ENCODE assay signal across 9 cellular contexts in the genomic region with DNA sequence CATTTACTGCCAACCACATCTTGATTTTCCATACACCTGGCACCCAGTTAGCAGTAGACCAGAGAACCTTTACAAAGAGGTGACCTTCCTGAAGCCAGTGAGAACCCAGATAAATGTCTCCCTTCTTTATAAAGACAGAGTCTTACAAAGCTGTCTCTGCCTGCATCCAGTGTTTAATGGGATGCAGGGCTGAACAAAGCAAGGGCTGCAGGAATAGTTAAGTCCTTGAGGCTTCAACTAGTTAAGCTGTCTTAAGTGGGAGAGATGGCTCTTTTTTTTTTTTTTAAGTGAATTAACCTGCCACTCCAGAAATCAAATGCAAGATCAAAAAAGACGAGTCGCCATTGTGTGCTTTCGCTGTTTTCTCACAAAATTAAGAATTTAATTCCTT. TPM values are rescaled to one million over a fixed set of nuclear protein-coding genes. Genes with fewer than 3 reads are reported as not detected.
A peak's percentile ranks its signal among the peaks of the same experiment; 100 is the strongest.
DNase-seq lines count a peak whose midpoint lies in the region; ATAC-seq and TF ChIP-seq lines count a peak whose summit lies in the region.
"Had no signal": no experiment of that assay in that cellular context is flagged by ENCODE, and none has a peak within 500 bp of the region (broad histone marks: within the 10 kb centered on the region; RNA-seq: fewer than 3 reads in every experiment).

No MANE protein-coding gene starts in this region.

- H3K79me2 ChIP-seq in neural cell (replicated peaks; ENCODE audit: insufficient read depth, low read length) = peaks cover 59% of the 10 kb centered on the region

- H2AFZ ChIP-seq in neural cell (ENCODE audit: low read depth, low read length) = no peak overlapping the region

- TF ChIP-seq CTCF in BJ (IDR thresholded peaks at IDR 0.05; ENCODE audit: insufficient read depth, low read depth, low read length) (no peak), neural cell (IDR thresholded peaks at IDR 0.05; ENCODE audit: poor library complexity, severe bottlenecking) (no peak)

- no peak for ATAC-seq in GM18868 (IDR thresholded peaks at IDR 0.05; ENCODE audit: unreplicated experiment)

- no peak for TF ChIP-seq RAD21 in neural cell (conservative IDR thresholded peaks at IDR 0.05)

- H3K4me1 Mint-ChIP-seq in dendritic cell treated with granulocyte-macrophage colony-stimulating factor and Interleukin-4, amounts not matched to agents 40 ng/mL and 50 ng/mL, for 4 days (ENCODE audit: low read depth) = peaks cover 43% of the 10 kb centered on the region

- peak overlapping the region; percentile 80 for H3K27ac ChIP-seq in neural cell (ENCODE audit: low read length)

- POLR2A ChIA-PET in BJ (lab: Charles Lee) = no interaction called here

- H3K36me3 Mint-ChIP-seq in dendritic cell treated with granulocyte-macrophage colony-stimulating factor and Interleukin-4, amounts not matched to agents 40 ng/mL and 50 ng/mL, for 4 days (ENCODE audit: low read depth) = peaks cover 16% of the 10 kb centered on the region

- H3K36me3 ChIP-seq in BJ (ENCODE audit: control insufficient read depth, insufficient read depth, low read length) (no peaks in the 10 kb centered on the region), MG63 (peaks cover 61% of the 10 kb centered on the region), neural cell (ENCODE audit: insufficient read depth, low read length) (peaks cover 5% of the 10 kb centered on the region)

- H3K27me3 Mint-ChIP-seq in dendritic cell treated with granulocyte-macrophage colony-stimulating factor and Interleukin-4, amounts not matched to agents 40 ng/mL and 50 ng/mL, for 4 days = peaks cover under 1% of the 10 kb centered on the region

- H3K27me3 ChIP-seq in BJ (ENCODE audit: control insufficient read depth, insufficient read depth, low read length) = no peaks in the 10 kb centered on the region
- H3K27me3 ChIP-seq in MG63 = no peaks in the 10 kb centered on the region
- no peaks in the 10 kb centered on the region for H3K27me3 ChIP-seq in neural cell (ENCODE audit: insufficient read depth, low read depth, low read length)

- intact Hi-C loops in dendritic cell treated with granulocyte-macrophage colony-stimulating factor and Interleukin-4, amounts not matched to agents 40 ng/mL and 50 ng/mL, for 4 days (cut with micrococcal nuclease) = no loop called here

- no peaks in the 10 kb centered on the region for H3K9me2 ChIP-seq in neural cell (ENCODE audit: insufficient read depth, low read length)

- peak overlapping the region; percentile 98 for H3K4me3 Mint-ChIP-seq in dendritic cell treated with granulocyte-macrophage colony-stimulating factor and Interleukin-4, amounts not matched to agents 40 ng/mL and 50 ng/mL, for 4 days

- DNase-seq in BJ (ENCODE audit: low read depth) (no peak), MG63 (no peak), SKM-1 treated with dmso at 0.1 percent for 144 hours (lab: John Stamatoyannopoulos, UW; ENCODE audit: unreplicated experiment) (no peak), NCI-H524 treated with DMSO at 0.1 percent for 48 hours (lab: John Stamatoyannopoulos, UW) (no peak), NCI-H1930 (lab: John Stamatoyannopoulos, UW) (no peak)
- DNase-seq: KBM-7 had no signal

- peak overlapping the region; percentile 89 for H3K4me3 ChIP-seq in BJ (ENCODE audit: low read depth, low read length)
- H3K4me3 ChIP-seq in MG63 = peak overlapping the region; percentile 89
- H3K4me3 ChIP-seq in neural cell (ENCODE audit: low read length) = peak overlapping the region; percentile 73

- H3K9me3 Mint-ChIP-seq in dendritic cell treated with granulocyte-macrophage colony-stimulating factor and Interleukin-4, amounts not matched to agents 40 ng/mL and 50 ng/mL, for 4 days = no peaks in the 10 kb centered on the region

- TF ChIP-seq EP300 in neural cell (conservative IDR thresholded peaks at IDR 0.05; ENCODE audit: poor library complexity, severe bottlenecking) = no peak

- no peak overlapping the region for H3K27ac Mint-ChIP-seq in dendritic cell treated with granulocyte-macrophage colony-stimulating factor and Interleukin-4, amounts not matched to agents 40 ng/mL and 50 ng/mL, for 4 days

- H3F3A ChIP-seq in neural cell (ENCODE audit: insufficient read depth, low read length, poor library complexity, severe bottlenecking) = no peaks in the 10 kb centered on the region

- H4K20me1 ChIP-seq in neural cell (ENCODE audit: insufficient read depth) = no peaks in the 10 kb centered on the region

- CTCF ChIA-PET in BJ (lab: Yijun Ruan, JAX) = interaction anchor here (0.8 to 14.6 kb wide), 15 partner anchors 10 to 489 kb away, joined by 3 to 763 read pairs (median 10); a partner anchor contains a TSS

- H3K4me2 ChIP-seq in neural cell (ENCODE audit: low read length) = peak overlapping the region; percentile 94

- H3K9ac ChIP-seq in neural cell (ENCODE audit: low read length) = peak overlapping the region; percentile 95

- H3K9me3 ChIP-seq in MG63 (peaks cover 4% of the 10 kb centered on the region; the same call in 1 of the 2 replicates), neural cell (ENCODE audit: low read length) (no peaks in the 10 kb centered on the region)

TF ChIP-seq in neural cell, 6 proteins besides CTCF, POLR2A, EP300 and RAD21:
- TF ChIP-seq EZH2 (IDR thresholded peaks at IDR 0.05; ENCODE audit: borderline replicate concordance, insufficient read depth, low read length, poor library complexity, severe bottlenecking) (no peak), TAF1 (IDR thresholded peaks at IDR 0.05; ENCODE audit: low read depth) (no peak), MXI1 (conservative IDR thresholded peaks at IDR 0.05; ENCODE audit: poor library complexity, severe bottlenecking) (no peak), SMC3 (conservative IDR thresholded peaks at IDR 0.05; ENCODE audit: poor library complexity) (no peak), POLR2AphosphoS5 (IDR thresholded peaks at IDR 0.05) (no peak)
- TF ChIP-seq, protein P1, sequence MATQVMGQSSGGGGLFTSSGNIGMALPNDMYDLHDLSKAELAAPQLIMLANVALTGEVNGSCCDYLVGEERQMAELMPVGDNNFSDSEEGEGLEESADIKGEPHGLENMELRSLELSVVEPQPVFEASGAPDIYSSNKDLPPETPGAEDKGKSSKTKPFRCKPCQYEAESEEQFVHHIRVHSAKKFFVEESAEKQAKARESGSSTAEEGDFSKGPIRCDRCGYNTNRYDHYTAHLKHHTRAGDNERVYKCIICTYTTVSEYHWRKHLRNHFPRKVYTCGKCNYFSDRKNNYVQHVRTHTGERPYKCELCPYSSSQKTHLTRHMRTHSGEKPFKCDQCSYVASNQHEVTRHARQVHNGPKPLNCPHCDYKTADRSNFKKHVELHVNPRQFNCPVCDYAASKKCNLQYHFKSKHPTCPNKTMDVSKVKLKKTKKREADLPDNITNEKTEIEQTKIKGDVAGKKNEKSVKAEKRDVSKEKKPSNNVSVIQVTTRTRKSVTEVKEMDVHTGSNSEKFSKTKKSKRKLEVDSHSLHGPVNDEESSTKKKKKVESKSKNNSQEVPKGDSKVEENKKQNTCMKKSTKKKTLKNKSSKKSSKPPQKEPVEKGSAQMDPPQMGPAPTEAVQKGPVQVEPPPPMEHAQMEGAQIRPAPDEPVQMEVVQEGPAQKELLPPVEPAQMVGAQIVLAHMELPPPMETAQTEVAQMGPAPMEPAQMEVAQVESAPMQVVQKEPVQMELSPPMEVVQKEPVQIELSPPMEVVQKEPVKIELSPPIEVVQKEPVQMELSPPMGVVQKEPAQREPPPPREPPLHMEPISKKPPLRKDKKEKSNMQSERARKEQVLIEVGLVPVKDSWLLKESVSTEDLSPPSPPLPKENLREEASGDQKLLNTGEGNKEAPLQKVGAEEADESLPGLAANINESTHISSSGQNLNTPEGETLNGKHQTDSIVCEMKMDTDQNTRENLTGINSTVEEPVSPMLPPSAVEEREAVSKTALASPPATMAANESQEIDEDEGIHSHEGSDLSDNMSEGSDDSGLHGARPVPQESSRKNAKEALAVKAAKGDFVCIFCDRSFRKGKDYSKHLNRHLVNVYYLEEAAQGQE (IDR thresholded peaks at IDR 0.05; ENCODE audit: borderline replicate concordance) = no peak

RNA-seq across cellular contexts. Expression of a gene that starts 1.5 kb away (rescaled TPM):
- polyA plus RNA-seq in BJ (2011; rRNA removed) = 95.5 and 105 TPM in 2 replicates
- 64.5 and 72.6 TPM in 2 replicates for polyA minus RNA-seq in BJ (2011; rRNA and poly(A)+ RNA removed)
- total RNA-seq in MG63 (2014; rRNA removed; shearing (Covaris generic); ENCODE audit: low replicate concordance) = 55.4 and 64.5 TPM in 2 replicates
- polyA plus RNA-seq in neural cell = 44.8 and 48.7 TPM in 2 replicates
- 39.9 and 40.3 TPM in 2 replicates for polyA minus RNA-seq in neural cell

RNA-seq across cellular contexts. Expression of a gene that starts 48.4 kb away (rescaled TPM):
- polyA plus RNA-seq in BJ (2011; rRNA removed) (37.3 and 46.2 TPM in 2 replicates), neural cell (178 and 197 TPM in 2 replicates)
- 35.2 and 49.0 TPM in 2 replicates for polyA minus RNA-seq in BJ (2011; rRNA and poly(A)+ RNA removed)
- 39.6 and 41.0 TPM in 2 replicates for total RNA-seq in MG63 (2014; rRNA removed; shearing (Covaris generic); ENCODE audit: low replicate concordance)
- polyA minus RNA-seq in neural cell = 198 and 201 TPM in 2 replicates
